26 cellular contexts compared by ENCODE assay signal in the genomic region with DNA sequence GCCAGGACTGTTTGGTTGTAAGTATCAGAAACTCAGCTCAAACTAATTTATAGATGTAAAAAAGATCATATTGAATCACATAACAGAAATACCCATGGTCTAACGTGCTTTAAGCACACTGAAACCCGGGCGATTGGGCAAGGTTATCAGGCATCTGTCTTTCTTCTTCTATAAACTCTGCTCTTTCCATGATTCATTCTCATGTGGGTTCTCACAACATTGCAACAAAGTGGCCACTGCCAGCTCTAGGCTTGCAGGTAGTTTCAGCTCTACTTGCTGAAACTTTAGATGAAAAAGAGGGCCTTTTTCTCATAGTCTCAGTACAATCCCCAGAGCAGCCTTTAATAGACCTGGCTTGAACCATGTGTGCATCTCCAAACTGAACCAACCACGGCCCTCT.
"Had no signal": no experiment of that assay in that cellular context is flagged by ENCODE, and none has a peak within 500 bp of the region (broad histone marks: within the 10 kb centered on the region; RNA-seq: fewer than 3 reads in every experiment).

No MANE protein-coding gene starts in this region.

- DNase-seq: activated CD4-positive, alpha-beta memory T cell treated with anti-CD3 and anti-CD28 coated beads for 36 hours; activated CD4-positive, alpha-beta T cell treated with anti-CD3 and anti-CD28 coated beads for 36 hours; activated CD4-positive, alpha-beta T cell treated with anti-CD3 and anti-CD28 coated beads, Interleukin-2, amount 10 ng/mL, durations not matched to agents 24 days and 14 days; activated CD4-positive, CD25-positive, alpha-beta regulatory T cell; activated CD4-positive, CD25-positive, alpha-beta regulatory T cell treated with anti-CD3 and anti-CD28 coated beads, Interleukin-2, amount 50 U/mL, for 72 hours; activated CD8-positive, alpha-beta memory T cell treated with anti-CD3 and anti-CD28 coated beads, Interleukin-2, amount 10 ng/mL, durations not matched to agents 7 days and 5 days; activated CD8-positive, alpha-beta memory T cell treated with anti-CD3 and anti-CD28 coated beads, Interleukin-2, amount 50 U/mL, for 4 hours; activated CD8-positive, alpha-beta T cell treated with anti-CD3 and anti-CD28 coated beads, Interleukin-2, amount 10 ng/mL, durations not matched to agents 7 days and 5 days; activated effector memory CD4-positive, alpha-beta T cell treated with anti-CD3 and anti-CD28 coated beads, Interleukin-2, amount 50 U/mL, for 16 hours; activated naive CD4-positive, alpha-beta T cell treated with anti-CD3 and anti-CD28 coated beads for 36 hours; activated naive CD8-positive, alpha-beta T cell treated with anti-CD3 and anti-CD28 coated beads for 36 hours; activated naive CD8-positive, alpha-beta T cell treated with anti-CD3 and anti-CD28 coated beads, Interleukin-2, amount 50 U/mL, for 24 hours; activated T-cell treated with anti-CD3 and anti-CD28 coated beads, Interleukin-2, amount 50 U/mL, for 1 hour; activated T-cell treated with anti-CD3 and anti-CD28 coated beads, Interleukin-2, amount 50 U/mL, for 48 hours; adrenal gland; dorsolateral prefrontal cortex; effector memory CD8-positive, alpha-beta T cell; esophagus squamous epithelium; foreskin melanocyte; T-helper 1 cell; T-helper 17 cell; T1000 had no signal

- H3K27ac ChIP-seq: adrenal gland, ascending aorta, coronary artery, dorsolateral prefrontal cortex, epithelial cell of prostate, esophagus squamous epithelium, gastroesophageal sphincter had no signal

- H3K4me3 ChIP-seq: adrenal gland, ascending aorta, coronary artery, dorsolateral prefrontal cortex, esophagus squamous epithelium, gastroesophageal sphincter had no signal

- H3K4me1 ChIP-seq: adrenal gland, ascending aorta, esophagus squamous epithelium, gastroesophageal sphincter had no signal

- H3K36me3 ChIP-seq: adrenal gland, ascending aorta, esophagus squamous epithelium, gastroesophageal sphincter had no signal

- H3K27me3 ChIP-seq: adrenal gland, ascending aorta, dorsolateral prefrontal cortex, gastroesophageal sphincter had no signal

- H3K9me3 ChIP-seq: adrenal gland, ascending aorta had no signal
